1 cellular context compared by ENCODE assay signal in genomic region chr12:52698634-52699340, GRCh38.
TF ChIP-seq lines count a peak whose summit lies in the region.

No MANE protein-coding gene starts in this region.

TF ChIP-seq in H1, 55 proteins besides CTCF, POLR2A, EP300 and RAD21:
- TF ChIP-seq JUN (IDR thresholded peaks at IDR 0.05; ENCODE audit: low read depth, low read length) (no peak), EGR1 (IDR thresholded peaks at IDR 0.05; ENCODE audit: borderline replicate concordance, low read depth, low read length) (no peak), RFX5 (IDR thresholded peaks at IDR 0.05; ENCODE audit: borderline replicate concordance, low read depth, low read length) (no peak), ZNF274 (IDR thresholded peaks at IDR 0.05; ENCODE audit: borderline replicate concordance, extremely low read depth, low read length) (no peak), SUZ12 (IDR thresholded peaks at IDR 0.05; ENCODE audit: low read length) (no peak), MAFK (IDR thresholded peaks at IDR 0.05; ENCODE audit: low read depth, low read length) (no peak), KDM5A (IDR thresholded peaks at IDR 0.05; ENCODE audit: low read length) (no peak), SP2 (IDR thresholded peaks at IDR 0.05; ENCODE audit: low read length) (no peak), EZH2 (IDR thresholded peaks at IDR 0.05; ENCODE audit: low read depth, low read length, severe bottlenecking) (no peak), BCL11A (IDR thresholded peaks at IDR 0.05; ENCODE audit: low read depth in 2 of 2, low read length in 2 of 2) (no peak), FOSL1 (IDR thresholded peaks at IDR 0.05; ENCODE audit: insufficient read depth, low read depth, low read length) (no peak), CHD2 (IDR thresholded peaks at IDR 0.05; ENCODE audit: low read length) (no peak), BACH1 (IDR thresholded peaks at IDR 0.05; ENCODE audit: low read length) (no peak), ATF3 (IDR thresholded peaks at IDR 0.05; ENCODE audit: insufficient read depth, low read depth, low read length) (no peak), RBBP5 (IDR thresholded peaks at IDR 0.05; ENCODE audit: borderline replicate concordance, low read depth, low read length) (no peak), RNF2 (IDR thresholded peaks at IDR 0.05; ENCODE audit: borderline replicate concordance, low read depth, low read length, missing control alignments, poor library complexity, severe bottlenecking) (no peak), JUND (IDR thresholded peaks at IDR 0.05; ENCODE audit: low read length) (no peak)
